16 cellular contexts compared by ENCODE assay signal in the genomic region with DNA sequence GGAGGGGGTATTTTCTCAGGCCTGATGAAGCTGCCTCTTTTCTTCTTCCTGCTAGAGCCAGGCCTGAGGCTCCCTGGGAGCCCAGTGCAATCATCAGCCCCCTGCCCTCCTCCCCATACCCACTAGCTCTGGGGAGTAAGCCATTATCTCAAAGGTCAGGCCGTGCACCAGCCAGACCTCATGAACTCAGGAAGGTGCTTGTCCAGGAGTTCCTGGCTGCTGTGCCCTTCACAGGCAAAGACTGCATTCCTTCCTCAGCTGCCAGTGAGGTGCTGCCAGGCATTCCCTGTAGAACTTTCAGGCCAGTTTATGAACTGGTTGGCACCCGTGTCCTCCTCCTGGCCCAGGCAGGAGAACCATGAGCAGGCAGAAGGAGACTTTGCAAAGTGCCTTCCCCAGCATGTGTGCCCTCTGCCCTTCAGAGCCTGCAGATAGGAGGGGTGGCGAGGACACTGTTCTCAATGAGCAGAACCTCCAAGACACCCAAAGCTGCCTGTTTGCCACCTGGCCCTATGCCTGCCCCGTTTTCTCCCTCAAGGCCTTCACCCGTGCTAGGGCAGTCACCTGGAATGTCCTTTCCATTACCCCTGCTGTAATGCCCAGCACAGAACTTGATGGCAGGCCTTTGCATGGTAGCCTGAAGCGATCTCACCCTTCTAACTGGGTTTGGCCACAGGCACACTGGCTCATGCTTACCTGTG. TPM values are rescaled to one million over a fixed set of nuclear protein-coding genes. Genes with fewer than 3 reads are reported as not detected.
DNase-seq lines count a peak whose midpoint lies in the region; ATAC-seq and TF ChIP-seq lines count a peak whose summit lies in the region.
"Had no signal": no experiment of that assay in that cellular context is flagged by ENCODE, and none has a peak within 500 bp of the region (broad histone marks: within the 10 kb centered on the region; RNA-seq: fewer than 3 reads in every experiment).

No MANE protein-coding gene starts in this region.

- peak in 1 of 2 donors; percentile 65 for DNase-seq in cardiac muscle cell (ENCODE audit: low read depth in 1 of 2, low spot score in 1 of 2)
- DNase-seq in left cardiac atrium: no peak
- no peak for DNase-seq in esophagus squamous epithelium (lab: John Stamatoyannopoulos, UW)
- peak; percentile 70 for DNase-seq in osteoblast (ENCODE audit: insufficient read length, low spot score, missing footprints)
- DNase-seq in NCI-H748 (lab: John Stamatoyannopoulos, UW; ENCODE audit: unreplicated experiment): no peak
- DNase-seq in CD1c-positive myeloid dendritic cell (ENCODE audit: extremely low spot score): no peak
- DNase-seq in stimulated activated naive B cell treated with anti-CD40 and anti-IgM and Interleukin-4, amounts not matched to agents 10 μg/mL and 1 μg/mL and 100 μg/mL, for 72 hours: no peak
- no peak for DNase-seq in NCI-H2196 (lab: John Stamatoyannopoulos, UW; ENCODE audit: unreplicated experiment)
- DNase-seq: activated CD4-positive, alpha-beta T cell treated with anti-CD3 and anti-CD28 coated beads for 48 hours; activated gamma-delta T cell treated with Interleukin-2 at 50 U/mL for 16 hours; DMS79; MG63; trophoblast cell had no signal

- H4K20me1 ChIP-seq in osteoblast (ENCODE audit: insufficient read depth, low read length): peaks cover 13% of the 10 kb centered on the region

- TF ChIP-seq CTCF in cardiac muscle cell (IDR thresholded peaks at IDR 0.05; ENCODE audit: low read depth, low read length) (no peak), esophagus squamous epithelium (IDR thresholded peaks at IDR 0.05) (no peak), osteoblast (IDR thresholded peaks at IDR 0.05; ENCODE audit: extremely low read depth, low read depth, low read length) (no peak)

- intact Hi-C loops in left cardiac atrium (cut with DNase I) (loop anchor here in 1 of 2 donors (10.0 kb wide), 1 partner anchor 403 kb away; no protein-coding TSS in a partner anchor), esophagus squamous epithelium (cut with DNase I) (no loop called here)

- no peaks in the 10 kb centered on the region for H3K9me3 ChIP-seq in cardiac muscle cell (ENCODE audit: low read depth)
- H3K9me3 ChIP-seq in esophagus squamous epithelium: no peaks in the 10 kb centered on the region
- H3K9me3 ChIP-seq in osteoblast (ENCODE audit: low read depth, low read length): no peaks in the 10 kb centered on the region
- H3K9me3 ChIP-seq: MG63 had no signal

- H3K27me3 ChIP-seq in cardiac muscle cell (peaks cover 59% of the 10 kb centered on the region), esophagus squamous epithelium (peaks cover 5 to 100% (median 21%) of the 10 kb centered on the region in 4 donors), osteoblast (ENCODE audit: insufficient read depth, low read length) (no peaks in the 10 kb centered on the region)
- H3K27me3 ChIP-seq: MG63 had no signal

- no peak overlapping the region for H3K27ac Mint-ChIP-seq in stimulated activated naive B cell treated with anti-CD40 and anti-IgM and Interleukin-4, amounts not matched to agents 10 μg/mL and 1 μg/mL and 100 μg/mL, for 72 hours
- H3K27ac Mint-ChIP-seq: naive thymus-derived CD8-positive, alpha-beta T cell had no signal

- ATAC-seq in left cardiac atrium: no peak
- ATAC-seq in stimulated activated naive B cell treated with anti-CD40 and anti-IgM and Interleukin-4, amounts not matched to agents 10 μg/mL and 1 μg/mL and 100 μg/mL, for 72 hours (replicated peaks): no peak
- ATAC-seq: naive thymus-derived CD8-positive, alpha-beta T cell had no signal

- peaks cover 44 to 66% of the 10 kb centered on the region in 2 donors for H3K4me1 Mint-ChIP-seq in stimulated activated naive B cell treated with anti-CD40 and anti-IgM and Interleukin-4, amounts not matched to agents 10 μg/mL and 1 μg/mL and 100 μg/mL, for 72 hours

- H2AFZ ChIP-seq in osteoblast (ENCODE audit: low read length): no peak overlapping the region

- H3K27ac ChIP-seq in cardiac muscle cell: peak overlapping the region; percentile 73
- peak overlapping the region; percentile 82 to 91 (median 84) for H3K27ac ChIP-seq in esophagus squamous epithelium
- H3K27ac ChIP-seq in osteoblast (ENCODE audit: low read depth, low read length): peak overlapping the region; percentile 12

- TF ChIP-seq POLR2A in esophagus squamous epithelium (IDR thresholded peaks at IDR 0.05): no peak

- no peak overlapping the region for H3K4me2 ChIP-seq in osteoblast (ENCODE audit: insufficient read depth, low read length)

- no peak overlapping the region for H3K4me3 Mint-ChIP-seq in stimulated activated naive B cell treated with anti-CD40 and anti-IgM and Interleukin-4, amounts not matched to agents 10 μg/mL and 1 μg/mL and 100 μg/mL, for 72 hours

- H3K4me3 ChIP-seq in cardiac muscle cell (no peak overlapping the region), esophagus squamous epithelium (peak overlapping the region in 1 of 4 donors; percentile 75), osteoblast (ENCODE audit: insufficient read depth, low read length) (no peak overlapping the region)
- H3K4me3 ChIP-seq: MG63, skin epidermis had no signal

- peaks cover 61 to 76% of the 10 kb centered on the region in 2 donors for H3K27me3 Mint-ChIP-seq in stimulated activated naive B cell treated with anti-CD40 and anti-IgM and Interleukin-4, amounts not matched to agents 10 μg/mL and 1 μg/mL and 100 μg/mL, for 72 hours

- H3K79me2 ChIP-seq in osteoblast (ENCODE audit: insufficient read depth, low read length): peaks cover 64% of the 10 kb centered on the region

- no peaks in the 10 kb centered on the region for H3K9me3 Mint-ChIP-seq in stimulated activated naive B cell treated with anti-CD40 and anti-IgM and Interleukin-4, amounts not matched to agents 10 μg/mL and 1 μg/mL and 100 μg/mL, for 72 hours
- H3K9me3 Mint-ChIP-seq: central memory CD8-positive, alpha-beta T cell; naive thymus-derived CD8-positive, alpha-beta T cell had no signal

- peaks cover 51% of the 10 kb centered on the region for H3K4me1 ChIP-seq in cardiac muscle cell (ENCODE audit: low read depth)
- H3K4me1 ChIP-seq in esophagus squamous epithelium: peaks cover 40 to 96% (median 42%) of the 10 kb centered on the region in 3 donors
- H3K4me1 ChIP-seq in osteoblast (ENCODE audit: insufficient read depth, low read length): peaks cover 35% of the 10 kb centered on the region

- peaks cover 29% of the 10 kb centered on the region for H3K36me3 ChIP-seq in cardiac muscle cell
- peaks cover 0 to 14% (median 0%) of the 10 kb centered on the region in 3 donors for H3K36me3 ChIP-seq in esophagus squamous epithelium
- H3K36me3 ChIP-seq in osteoblast (ENCODE audit: insufficient read depth, low read length): peaks cover 57% of the 10 kb centered on the region

- peaks cover 2 to 8% of the 10 kb centered on the region in 2 donors for H3K36me3 Mint-ChIP-seq in stimulated activated naive B cell treated with anti-CD40 and anti-IgM and Interleukin-4, amounts not matched to agents 10 μg/mL and 1 μg/mL and 100 μg/mL, for 72 hours

- WGBS in esophagus squamous epithelium, 2 donors: 20 to 90% methylated on average over 2 of the region's 6 CpGs

RNA-seq across cellular contexts. Expression of a gene that starts 7.7 kb away (rescaled TPM):
- total RNA-seq in cardiac muscle cell: 228 and 273 TPM in 2 replicates
- 193 and 212 TPM in 2 replicates for polyA plus RNA-seq in cardiac muscle cell
- 10 to 100 TPM; 12.1 to 17.0 TPM for total RNA-seq in left cardiac atrium
- 10 to 100 TPM in 1 of 4 donors, 1 to 10 TPM in 3; 2.2 to 13.4 (median 4.2) TPM for total RNA-seq in esophagus squamous epithelium
- total RNA-seq in osteoblast: 10.3 and 11.6 TPM in 2 replicates
- polyA plus RNA-seq: naive thymus-derived CD8-positive, alpha-beta T cell had no signal

RNA-seq across cellular contexts. Expression of a gene that starts 44.9 kb away (rescaled TPM):
- 1.6 and 1.9 TPM in 2 replicates for total RNA-seq in cardiac muscle cell
- polyA plus RNA-seq in cardiac muscle cell: 0.54 and 2.6 TPM in 2 replicates
- total RNA-seq in left cardiac atrium: not detected
- total RNA-seq in esophagus squamous epithelium: not detected
- total RNA-seq in osteoblast: 0.59 TPM in 1 of 2 replicates, not detected in the other
- total RNA-seq: naive thymus-derived CD8-positive, alpha-beta T cell had no signal
- polyA plus RNA-seq: naive thymus-derived CD8-positive, alpha-beta T cell had no signal

Comparison
In these comparisons a context has a peak if more than half of its experiments do, and no peak if none do; other contexts are left out.
1. RNA of a gene that starts 7.7 kb away (total RNA-seq): 228 to 273 TPM in cardiac muscle cell; 12.1 to 17.0 TPM in left cardiac atrium, 10.3 to 11.6 TPM in osteoblast and 2.2 to 13.4 TPM in esophagus squamous epithelium; every median in the first group is over 10 times any median in the second.
2. H3K27ac ChIP-seq: peak in every context shown above with its lines; median percentile 84 in esophagus squamous epithelium; 73 in cardiac muscle cell; 12 in osteoblast.